1 cellular context compared by ENCODE assay signal in the genomic region with DNA sequence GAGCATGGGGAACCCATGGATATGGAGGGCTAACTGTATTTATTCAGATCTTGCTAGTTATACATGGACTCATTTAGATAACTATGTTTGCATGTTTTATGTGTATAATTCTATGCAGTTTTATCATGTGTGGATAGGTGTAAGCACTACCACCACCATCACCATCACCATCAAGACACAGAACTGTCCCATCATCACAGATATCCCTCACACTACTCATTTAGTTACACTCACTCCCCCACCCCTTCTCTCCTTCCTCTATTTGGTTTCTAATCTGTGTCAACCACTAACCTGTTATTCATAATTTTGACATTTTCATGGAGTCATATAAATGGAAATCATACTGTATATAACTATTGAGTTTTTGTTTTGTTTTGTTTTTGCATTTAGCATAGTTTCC.
TF ChIP-seq lines count a peak whose summit lies in the region.

No MANE protein-coding gene starts in this region.

TF ChIP-seq in GM12878, 131 proteins besides CTCF, POLR2A, EP300 and RAD21:
- TF ChIP-seq RB1 (IDR thresholded peaks at IDR 0.05; ENCODE audit: borderline replicate concordance) = no peak
- no peak for TF ChIP-seq SREBF2 (IDR thresholded peaks at IDR 0.05; ENCODE audit: low read length)
- 0 out of 2 replicates have a peak, but pooled peaks have one; percentile 13 for TF ChIP-seq JUNB (IDR thresholded peaks at IDR 0.05)
